In genomic region chr1:1574721-1575537, GRCh38 we compare ENCODE assay signal across 8 cellular contexts. TPM values are rescaled to one million over a fixed set of nuclear protein-coding genes. Genes with fewer than 3 reads are reported as not detected.
DNase-seq lines count a peak whose midpoint lies in the region; ATAC-seq and TF ChIP-seq lines count a peak whose summit lies in the region.

Gene SSU72 (minus strand): TSS chr1:1574863. CDS start chr1:1574557, 306 bp downstream.

- H3K36me3 ChIP-seq in A673 (ENCODE audit: insufficient read depth, low read length, poor library complexity, severe bottlenecking) (peaks cover 21% of the 10 kb centered on the region), mammary epithelial cell (ENCODE audit: insufficient read depth, low read length) (peaks cover 5% of the 10 kb centered on the region), spleen (peaks cover 0 to 32% (median 6%) of the 10 kb centered on the region in 6 donors)

- no peaks in the 10 kb centered on the region for H3K9me3 ChIP-seq in A673 (ENCODE audit: low read depth, low read length, poor library complexity, severe bottlenecking)
- no peaks in the 10 kb centered on the region for H3K9me3 ChIP-seq in mammary epithelial cell (replicated peaks; ENCODE audit: insufficient read depth, low read length)
- no peaks in the 10 kb centered on the region for H3K9me3 ChIP-seq in spleen

- peaks cover 7% of the 10 kb centered on the region for H3K27me3 ChIP-seq in A673 (replicated peaks; ENCODE audit: insufficient read depth, low read depth, low read length, poor library complexity)
- H3K27me3 ChIP-seq in mammary epithelial cell (ENCODE audit: insufficient read depth, low read length): no peaks in the 10 kb centered on the region
- H3K27me3 ChIP-seq in spleen (replicated peaks in 1 of 7): peaks cover 0 to 14% (median 0%) of the 10 kb centered on the region in 7 donors

- H3K4me3 ChIP-seq in A673 (ENCODE audit: low read depth, low read length, poor library complexity, severe bottlenecking) (peak within 1 kb of the TSS; percentile 100), WI38 (ENCODE audit: low read depth, low read length) (peak within 1 kb of the TSS; percentile 95), mammary epithelial cell (replicated peaks in 1 of 3; ENCODE audit: insufficient read depth in 1 of 3, low read depth in 2 of 3, low read length in 3 of 3) (peak within 1 kb of the TSS; percentile 90 to 99 (median 97)), spleen (peak within 1 kb of the TSS; percentile 89 to 100 (median 94))

- H2AFZ ChIP-seq in mammary epithelial cell (ENCODE audit: low read depth, low read length): peak within 1 kb of the TSS; percentile 95

- TF ChIP-seq CTCF in A673 (conservative IDR thresholded peaks at IDR 0.05; ENCODE audit: low read depth, low read length): no peak
- no peak for TF ChIP-seq CTCF in WI38 (IDR thresholded peaks at IDR 0.05; ENCODE audit: low read depth, low read length)
- no peak for TF ChIP-seq CTCF in mammary epithelial cell (conservative IDR thresholded peaks at IDR 0.05 in 1 of 2, IDR thresholded peaks at IDR 0.05 in 1 of 2; ENCODE audit: extremely low read depth in 1 of 2, insufficient read depth in 1 of 2, low read depth in 1 of 2, low read length in 2 of 2)
- TF ChIP-seq CTCF in spleen (IDR thresholded peaks at IDR 0.05 in 8 of 11, conservative IDR thresholded peaks at IDR 0.05 in 3 of 11): peak in 2 of 11 experiments; percentile 11 to 27

- intact Hi-C loops in A673 (cut with micrococcal nuclease; ENCODE audit: unreplicated experiment): no loop called here
- intact Hi-C loops in mammary epithelial cell (cut with micrococcal nuclease): loop anchor here (1.0 to 2.0 kb wide), 3 partner anchors 40 to 104 kb away; partner anchors contain the start of genes ATAD3B, CDK11B and MIB2
- intact Hi-C loops in spleen (cut with DNase I; ENCODE audit: low total_unique reads): no loop called here

- POLR2A ChIA-PET in A673 (lab: Charles Lee; ENCODE audit: low non-redundant PET): no interaction called here

- H3K27ac ChIP-seq in A673 (ENCODE audit: low read depth, low read length, poor library complexity, severe bottlenecking) (peak within 1 kb of the TSS; percentile 99), mammary epithelial cell (ENCODE audit: insufficient read depth, low read depth, low read length) (peak within 1 kb of the TSS; percentile 87), spleen (peak within 1 kb of the TSS; percentile 96 to 100 (median 99))

- ATAC-seq in GM18867 (IDR thresholded peaks at IDR 0.05; ENCODE audit: unreplicated experiment) (peak; percentile 87), HG03097 (IDR thresholded peaks at IDR 0.05; ENCODE audit: low FRiP score, unreplicated experiment) (peak; percentile 75)

- peak; percentile 95 for DNase-seq in A673 (ENCODE audit: low spot score)
- DNase-seq in NCI-H2196 treated with DMSO at 0.1 percent for 48 hours (lab: John Stamatoyannopoulos, UW; ENCODE audit: unreplicated experiment): peak; percentile 75
- peak; percentile 87 for DNase-seq in mammary epithelial cell
- peak; percentile 91 for DNase-seq in inferior parietal cortex (ENCODE audit: extremely low spot score)
- peak; percentile 96 for DNase-seq in spleen

- H3K9ac ChIP-seq in mammary epithelial cell (ENCODE audit: insufficient read depth, low read length): peak within 1 kb of the TSS; percentile 88

- no peaks in the 10 kb centered on the region for H4K20me1 ChIP-seq in mammary epithelial cell (ENCODE audit: insufficient read depth, low read length)

- H3K4me2 ChIP-seq in mammary epithelial cell (ENCODE audit: insufficient read depth, low read depth, low read length): peak within 1 kb of the TSS; percentile 89

- BruUV-seq in A673 (replicated peaks; lab: Mats Ljungman, UMichigan) (TSS peak; percentile 92), mammary epithelial cell (replicated peaks; lab: Mats Ljungman, UMichigan) (TSS peak; percentile 83)

- TF ChIP-seq POLR2A in spleen (IDR thresholded peaks at IDR 0.05): peak; percentile 87 to 98 (median 92)

- H3K4me1 ChIP-seq in A673 (ENCODE audit: insufficient read depth, low read length, poor library complexity, severe bottlenecking) (peaks cover 13% of the 10 kb centered on the region), mammary epithelial cell (ENCODE audit: insufficient read depth, low read length) (peaks cover 7% of the 10 kb centered on the region), spleen (peaks cover 29 to 57% (median 49%) of the 10 kb centered on the region in 6 donors)

- CTCF ChIA-PET in A673 (lab: Charles Lee): no interaction called here
- CTCF ChIA-PET in mammary epithelial cell (lab: Charles Lee; ENCODE audit: low non-redundant PET): no interaction called here

- in situ Hi-C loops in mammary epithelial cell (cut with MboI; ENCODE audit: low sequenced_read_pairs in 2 of 2): no loop called here

- dilution Hi-C loops in mammary epithelial cell (cut with HindIII; ENCODE audit: low sequenced_read_pairs): no loop called here

- peaks cover 53% of the 10 kb centered on the region for H3K79me2 ChIP-seq in mammary epithelial cell (ENCODE audit: insufficient read depth, low read length)

- WGBS in mammary epithelial cell (ENCODE audit: low coverage, missing lambda C conversion rate): 2% methylated on average over 49 of the region's 87 CpGs
- WGBS in spleen, 5 donors: 0 to 1% (median 1%) methylated on average over 49 to 87 of the region's 87 CpGs

RNA-seq across cellular contexts. Expression of gene SSU72, which starts in this region (rescaled TPM):
- total RNA-seq in A673 (2021) (182 and 193 TPM in 2 replicates), mammary epithelial cell (100 to 1,000 TPM in 1 of 2 donors, 10 to 100 TPM in 1; 77.5 to 125 TPM), spleen (100 to 1,000 TPM in 5 of 7 donors, 10 to 100 TPM in 2; 86.7 to 168 (median 111) TPM)
- polyA plus RNA-seq in mammary epithelial cell (110 TPM), spleen (100 to 1,000 TPM in 1 of 3 donors, 10 to 100 TPM in 2; 89.2 to 121 (median 90.4) TPM)
- 105 TPM for polyA minus RNA-seq in mammary epithelial cell

Comparison
In these comparisons a context has a peak if more than half of its experiments do, and no peak if none do; other contexts are left out.
1. Peak in every context shown above with its lines: DNase-seq, ATAC-seq, H3K4me3 ChIP-seq and H3K27ac ChIP-seq.